ENCODE assay signal across 7 cellular contexts in genomic region chr10:91198781-91199180, GRCh38. TPM values are rescaled to one million over a fixed set of nuclear protein-coding genes. Genes with fewer than 3 reads are reported as not detected.
DNase-seq lines count a peak whose midpoint lies in the region; ATAC-seq and TF ChIP-seq lines count a peak whose summit lies in the region.

No MANE protein-coding gene starts in this region.

- H3K4me3 ChIP-seq in fibroblast of the aortic adventitia (ENCODE audit: low read depth, low read length), result no peak overlapping the region
- no peak overlapping the region for H3K4me3 ChIP-seq in PC-3 (ENCODE audit: low read length)
- H3K4me3 ChIP-seq in MG63, result no peak overlapping the region

- CTCF ChIA-PET in PC-3 (lab: Charles Lee), result no interaction called here

- BruUV-seq in PC-3 (replicated peaks; lab: Mats Ljungman, UMichigan), result no TSS peak

- H3K36me3 ChIP-seq in PC-3 (ENCODE audit: low read depth, low read length), result no peaks in the 10 kb centered on the region
- no peaks in the 10 kb centered on the region for H3K36me3 ChIP-seq in MG63

- H4K20me1 ChIP-seq in PC-3 (ENCODE audit: low read length), result no peaks in the 10 kb centered on the region

- intact Hi-C loops in PC-3 (cut with micrococcal nuclease), result no loop called here

- peak; percentile 50 for DNase-seq in RPMI7951 (ENCODE audit: low read depth)
- peak; percentile 93 for DNase-seq in fibroblast of the aortic adventitia (ENCODE audit: low read depth)
- peak; percentile 84 for DNase-seq in stromal cell of bone marrow (ENCODE audit: low read depth)
- DNase-seq in PC-3, result no peak
- DNase-seq in MG63, result no peak

- no peaks in the 10 kb centered on the region for H3K4me1 ChIP-seq in PC-3 (ENCODE audit: insufficient read depth, low read length)

- no peaks in the 10 kb centered on the region for H3K9me3 ChIP-seq in PC-3 (ENCODE audit: low read length)
- H3K9me3 ChIP-seq in MG63, result no peaks in the 10 kb centered on the region

- H3F3A ChIP-seq in PC-3 (ENCODE audit: low read length, unreplicated experiment), result no peaks in the 10 kb centered on the region

- TF ChIP-seq CTCF in fibroblast of the aortic adventitia (IDR thresholded peaks at IDR 0.05; ENCODE audit: insufficient read depth, low read length) (no peak), PC-3 (conservative IDR thresholded peaks at IDR 0.05; ENCODE audit: low read depth, low read length) (no peak)

- H3K27ac ChIP-seq in PC-3 (ENCODE audit: low read length), result no peak overlapping the region

- H3K9me2 ChIP-seq in PC-3 (replicated peaks; ENCODE audit: low read length), result no peaks in the 10 kb centered on the region

- no peaks in the 10 kb centered on the region for H3K79me2 ChIP-seq in PC-3 (ENCODE audit: low read length)

- peak; percentile 65 for ATAC-seq in GM18868 (IDR thresholded peaks at IDR 0.05; ENCODE audit: unreplicated experiment)
- ATAC-seq in HG02763 (IDR thresholded peaks at IDR 0.05; ENCODE audit: unreplicated experiment), result peak; percentile 62
- no peak for ATAC-seq in PC-3

- H3K4me2 ChIP-seq in PC-3 (ENCODE audit: low read length), result no peak overlapping the region

- POLR2A ChIA-PET in PC-3 (lab: Charles Lee; ENCODE audit: unreplicated experiment), result no interaction called here

- H3K9ac ChIP-seq in PC-3 (ENCODE audit: low read length), result no peak overlapping the region

- H3K27me3 ChIP-seq in PC-3 (ENCODE audit: low read length), result no peaks in the 10 kb centered on the region
- no peaks in the 10 kb centered on the region for H3K27me3 ChIP-seq in MG63

- no peak overlapping the region for H2AFZ ChIP-seq in PC-3 (ENCODE audit: low read length)

RNA-seq across cellular contexts. Expression of gene PCGF5, which starts 21.7 kb away (rescaled TPM):
- 29.5 and 31.8 TPM in 2 replicates for total RNA-seq in RPMI7951 (2014; rRNA removed; shearing (Covaris generic))
- 18.2 and 44.8 TPM in 2 replicates for total RNA-seq in fibroblast of the aortic adventitia (ENCODE audit: low replicate concordance)
- 15.8 and 25.0 TPM in 2 replicates for total RNA-seq in PC-3 (2014; rRNA removed)
- 28.8 and 40.7 TPM in 2 replicates for total RNA-seq in MG63 (2014; rRNA removed; shearing (Covaris generic); ENCODE audit: low replicate concordance)

Comparison
In these comparisons a context has a peak if more than half of its experiments do, and no peak if none do; other contexts are left out.
1. DNase-seq: peak in RPMI7951 (single experiment), fibroblast of the aortic adventitia (single experiment) and stromal cell of bone marrow (single experiment); none in PC-3 (single experiment) and MG63 (single experiment).